Comparison of ENCODE assay signal across 18 cellular contexts in the genomic region with DNA sequence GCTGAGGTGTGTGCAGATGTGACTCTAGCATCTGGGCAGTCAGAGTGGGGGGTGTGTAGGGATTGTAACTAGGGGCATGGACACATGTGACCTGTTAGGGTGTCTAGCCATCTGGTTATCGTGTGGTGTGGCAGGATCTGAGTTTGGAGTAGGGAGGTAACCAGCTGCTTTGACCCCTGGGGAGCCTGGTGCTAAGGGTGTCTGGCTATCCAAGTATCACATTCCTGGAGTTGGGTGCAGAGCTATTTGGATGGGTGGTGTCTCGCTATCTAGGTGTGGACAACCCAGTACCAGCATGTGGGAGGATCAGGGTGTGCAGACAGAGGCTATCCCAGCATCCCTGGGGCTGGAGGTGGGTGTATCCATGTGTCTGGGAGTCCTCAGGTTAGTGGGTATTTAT.
"Had no signal": no experiment of that assay in that cellular context is flagged by ENCODE, and none has a peak within 500 bp of the region (broad histone marks: within the 10 kb centered on the region; RNA-seq: fewer than 3 reads in every experiment).

No MANE protein-coding gene starts in this region.

- ATAC-seq: activated CD8-positive, alpha-beta T cell treated with anti-CD3 and anti-CD28 coated beads, Interleukin-2, amount 10 ng/mL, durations not matched to agents 7 days and 5 days; right lobe of liver had no signal

- H3K9me3 ChIP-seq: right lobe of liver, stomach, testis had no signal

- H3K4me3 ChIP-seq: right lobe of liver, stomach, testis had no signal

- H3K27ac Mint-ChIP-seq: activated CD4-positive, alpha-beta T cell treated with anti-CD3 and anti-CD28 coated beads, Interleukin-2, amount 10 ng/mL, durations not matched to agents 24 days and 14 days; activated CD8-positive, alpha-beta T cell treated with anti-CD3 and anti-CD28 coated beads, Interleukin-2, amount 10 ng/mL, durations not matched to agents 7 days and 5 days; activated naive CD8-positive, alpha-beta T cell treated with anti-CD3 and anti-CD28 coated beads, Interleukin-2, amount 10 ng/mL, durations not matched to agents 7 days and 5 days; T-helper 2 cell treated with Interferon-gamma antibody and Interleukin-4, amounts not matched to agents 5 μg/mL and 100 μg/mL, for 36 hours had no signal

- H3K9me3 Mint-ChIP-seq: activated CD4-positive, alpha-beta T cell treated with anti-CD3 and anti-CD28 coated beads, Interleukin-2, amount 10 ng/mL, durations not matched to agents 24 days and 14 days; activated naive CD8-positive, alpha-beta T cell treated with anti-CD3 and anti-CD28 coated beads, Interleukin-2, amount 10 ng/mL, durations not matched to agents 7 days and 5 days; T-helper 2 cell treated with Interferon-gamma antibody and Interleukin-4, amounts not matched to agents 5 μg/mL and 100 μg/mL, for 36 hours had no signal

- H3K36me3 ChIP-seq: brain microvascular endothelial cell, right lobe of liver, stomach had no signal

- H3K4me3 Mint-ChIP-seq: activated CD4-positive, alpha-beta T cell treated with anti-CD3 and anti-CD28 coated beads, Interleukin-2, amount 10 ng/mL, durations not matched to agents 24 days and 14 days; activated CD8-positive, alpha-beta T cell treated with anti-CD3 and anti-CD28 coated beads, Interleukin-2, amount 10 ng/mL, durations not matched to agents 7 days and 5 days; activated naive CD8-positive, alpha-beta T cell treated with anti-CD3 and anti-CD28 coated beads, Interleukin-2, amount 10 ng/mL, durations not matched to agents 7 days and 5 days; T-helper 2 cell treated with Interferon-gamma antibody and Interleukin-4, amounts not matched to agents 5 μg/mL and 100 μg/mL, for 36 hours had no signal

- DNase-seq: activated CD4-positive, alpha-beta T cell treated with anti-CD3 and anti-CD28 coated beads, Interleukin-2, amount 10 ng/mL, durations not matched to agents 24 days and 14 days; activated CD4-positive, CD25-positive, alpha-beta regulatory T cell; activated CD8-positive, alpha-beta memory T cell treated with anti-CD3 and anti-CD28 coated beads, Interleukin-2, amount 50 U/mL, for 4 hours; activated CD8-positive, alpha-beta T cell treated with anti-CD3 and anti-CD28 coated beads, Interleukin-2, amount 10 ng/mL, durations not matched to agents 7 days and 5 days; activated gamma-delta T cell; activated naive CD8-positive, alpha-beta T cell treated with anti-CD3 and anti-CD28 coated beads, Interleukin-2, amount 10 ng/mL, durations not matched to agents 7 days and 5 days; activated T-cell treated with anti-CD3 and anti-CD28 coated beads, Interleukin-2, amount 50 U/mL, for 48 hours; brain microvascular endothelial cell; cortex of kidney; effector CD8-positive, alpha-beta T cell; foreskin fibroblast; hypothalamus; midbrain; right lobe of liver; stimulated activated CD4-positive, alpha-beta T cell treated with anti-CD3 and anti-CD28 coated beads, Interleukin-1b, Interleukin-23, amount 100 ng/mL, for 48 hours; stomach; testis had no signal

- H3K27ac ChIP-seq: brain microvascular endothelial cell, right lobe of liver, stomach, testis had no signal

- H3K27me3 ChIP-seq: right lobe of liver, testis had no signal
